23 cellular contexts compared by ENCODE assay signal in the genomic region with DNA sequence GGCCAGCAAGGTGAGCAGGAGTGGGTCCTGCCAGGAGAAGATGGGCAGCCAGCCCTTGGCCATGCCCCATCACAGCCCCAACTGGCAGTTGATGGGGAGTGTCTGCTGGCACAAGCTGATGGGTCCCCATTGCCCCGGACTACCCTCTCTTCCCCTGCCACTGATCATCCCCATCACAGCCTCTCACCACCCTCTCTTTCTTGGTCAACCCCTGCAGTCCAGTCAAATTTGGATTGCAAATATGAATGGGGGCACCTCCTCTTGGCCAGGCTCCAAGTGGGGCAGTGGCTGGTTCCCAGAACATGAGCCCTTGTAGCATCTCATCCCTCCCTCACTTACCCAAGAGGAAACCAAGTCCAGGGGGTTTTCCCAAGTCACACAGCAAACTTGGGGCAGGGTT. TPM values are rescaled to one million over a fixed set of nuclear protein-coding genes. Genes with fewer than 3 reads are reported as not detected.
DNase-seq lines count a peak whose midpoint lies in the region; ATAC-seq, FAIRE-seq and TF ChIP-seq lines count a peak whose summit lies in the region.
"Had no signal": no experiment of that assay in that cellular context is flagged by ENCODE, and none has a peak within 500 bp of the region (broad histone marks: within the 10 kb centered on the region; RNA-seq: fewer than 3 reads in every experiment).

No MANE protein-coding gene starts in this region.

- H3K4ac ChIP-seq in H1 (replicated peaks; ENCODE audit: insufficient read length, low read depth, low read length): no peak overlapping the region

- H3K9ac ChIP-seq in H1 (replicated peaks in 1 of 4; ENCODE audit: extremely low read depth in 1 of 4, low read depth in 3 of 4, low read length in 3 of 4): no peak overlapping the region
- H3K9ac ChIP-seq: BLaER1 treated with 17β-estradiol and CSF1 and Interleukin-3, amounts not matched to agents 10 nM and 100 nM had no signal

- no peak overlapping the region for H2BK120ac ChIP-seq in H1 (replicated peaks; ENCODE audit: low read depth, low read length)

- no peak overlapping the region for H3K4me3 Mint-ChIP-seq in stimulated activated effector memory CD8-positive, alpha-beta T cell treated with anti-CD3 and anti-CD28 coated beads, Interleukin-12 subunit alpha, Interleukin-12 subunit beta, amount 100 ng/mL, for 72 hours
- H3K4me3 Mint-ChIP-seq: CD4-positive, alpha-beta memory T cell; H9 had no signal

- peak overlapping the region; percentile 36; the same call in 1 of the 2 replicates for H2BK20ac ChIP-seq in H1 (ENCODE audit: low read length)

- peak; percentile 45 to 85 for DNase-seq in NCI-H526 (lab: John Stamatoyannopoulos, UW)
- no peak for DNase-seq in H1 (ENCODE audit: low read depth in 1 of 2, low spot score in 2 of 2)
- peak in 1 of 2 donors; percentile 56 for DNase-seq in stimulated activated effector memory CD8-positive, alpha-beta T cell treated with anti-CD3 and anti-CD28 coated beads, Interleukin-12 subunit alpha, Interleukin-12 subunit beta, amount 100 ng/mL, for 72 hours (ENCODE audit: low spot score in 2 of 2)
- no peak for DNase-seq in C1 segment of cervical spinal cord (lab: John Stamatoyannopoulos, UW)
- DNase-seq: 8988T; ACHN; AML-193; BE2C; Calu3; CD4-positive, alpha-beta memory T cell; COR-L47; DMS53; DND-41; H9 had no signal

- H2BK15ac ChIP-seq in H1 (ENCODE audit: low read length): 0 out of 2 replicates have a peak overlapping the region, but pooled peaks have one; percentile 6

- H3K18ac ChIP-seq in H1 (ENCODE audit: extremely low read depth, low read length): no peak overlapping the region

- no peak for TF ChIP-seq RAD21 in H1 (IDR thresholded peaks at IDR 0.05 in 1 of 2, conservative IDR thresholded peaks at IDR 0.05 in 1 of 2; ENCODE audit: low read depth in 2 of 2, low read length in 2 of 2)

- TF ChIP-seq CTCF in VCaP (conservative IDR thresholded peaks at IDR 0.05) (no peak), H1 (IDR thresholded peaks at IDR 0.05; ENCODE audit: control extremely low read depth in 1 of 3, insufficient read depth in 1 of 3, low read depth in 1 of 3, low read length in 3 of 3) (no peak)

- 85% methylated on average over 1 of the region's 1 CpG; no CpG with 5 or more reads in 1 of the 2 experiments for WGBS in H1 (ENCODE audit: extremely low coverage in 1 of 2, insufficient coverage in 1 of 2, insufficient read length in 1 of 2, insufficient replicate concordance in 2 of 2, low coverage in 1 of 2, low lambda C conversion rate in 2 of 2, missing lambda C conversion rate in 1 of 2), 2 experiments

- peak overlapping the region; percentile 86 for H3K27ac ChIP-seq in VCaP
- H3K27ac ChIP-seq in H1 (ENCODE audit: low read depth, low read length): no peak overlapping the region
- H3K27ac ChIP-seq: A549; BLaER1 treated with 17β-estradiol and CSF1 and Interleukin-3, amounts not matched to agents 10 nM and 100 nM had no signal

- H4K8ac ChIP-seq in H1 (ENCODE audit: extremely low read depth, insufficient read depth, low read length): no peak overlapping the region

- H4K20me1 ChIP-seq in H1 (replicated peaks in 1 of 2; ENCODE audit: control insufficient read depth in 1 of 2, insufficient read depth in 2 of 2, low read length in 2 of 2): no peaks in the 10 kb centered on the region
- H4K20me1 ChIP-seq: BLaER1 treated with 17β-estradiol and CSF1 and Interleukin-3, amounts not matched to agents 10 nM and 100 nM had no signal

- H2BK12ac ChIP-seq in H1 (ENCODE audit: low read depth, low read length): no peak overlapping the region; the same call in 1 of the 2 replicates

- H3K4me1 ChIP-seq in H1 (replicated peaks in 1 of 4; ENCODE audit: control insufficient read depth in 3 of 4, insufficient read depth in 4 of 4, low read length in 3 of 4): peaks cover 14 to 20% (median 16%) of the 10 kb centered on the region in 4 experiments
- H3K4me1 ChIP-seq: A549, BE2C had no signal

- H3K14ac ChIP-seq in H1 (ENCODE audit: insufficient read length): no peak overlapping the region

- peaks cover 16% of the 10 kb centered on the region for H3K4me1 Mint-ChIP-seq in stimulated activated effector memory CD8-positive, alpha-beta T cell treated with anti-CD3 and anti-CD28 coated beads, Interleukin-12 subunit alpha, Interleukin-12 subunit beta, amount 100 ng/mL, for 72 hours

- no peak overlapping the region for H2AK5ac ChIP-seq in H1 (ENCODE audit: low read depth, low read length)

- TF ChIP-seq EP300 in H1 (IDR thresholded peaks at IDR 0.05; ENCODE audit: borderline replicate concordance in 1 of 2, low read depth in 2 of 2, low read length in 2 of 2): no peak

- H3K27me3 ChIP-seq in H1 (replicated peaks in 1 of 4; ENCODE audit: control insufficient read depth in 3 of 4, extremely low read depth in 1 of 4, insufficient read depth in 3 of 4, low read length in 3 of 4): no peaks in the 10 kb centered on the region; a peak in 2 of 7 replicates
- H3K27me3 ChIP-seq: BE2C had no signal

- no peak for TF ChIP-seq POLR2A in H1 (IDR thresholded peaks at IDR 0.05; ENCODE audit: control extremely low read depth in 1 of 2, low read depth in 2 of 2, low read length in 2 of 2)

- H3K56ac ChIP-seq in H1 (replicated peaks; ENCODE audit: insufficient read length, low read depth, low read length): no peak overlapping the region

- no peaks in the 10 kb centered on the region; the same call in 1 of the 2 replicates for H3K23me2 ChIP-seq in H1 (ENCODE audit: low read depth, low read length)

- H3K4me2 ChIP-seq in H1 (ENCODE audit: insufficient read depth in 1 of 2, low read depth in 2 of 2, low read length in 2 of 2): no peak overlapping the region
- H3K4me2 ChIP-seq: A549 had no signal

- H3K79me1 ChIP-seq in H1 (ENCODE audit: low read depth, low read length): no peaks in the 10 kb centered on the region; the same call in 1 of the 2 replicates

- H3K23ac ChIP-seq in H1 (ENCODE audit: insufficient read length): no peak overlapping the region

- POLR2A ChIA-PET in H1 (lab: Charles Lee; ENCODE audit: partially characterized antibody): no interaction called here

- ATAC-seq in stimulated activated effector memory CD8-positive, alpha-beta T cell treated with anti-CD3 and anti-CD28 coated beads, Interleukin-12 subunit alpha, Interleukin-12 subunit beta, amount 100 ng/mL, for 72 hours: peak; percentile 50
- no peak for ATAC-seq in HG02870 (IDR thresholded peaks at IDR 0.05; ENCODE audit: unreplicated experiment)
- ATAC-seq in GM19035 (IDR thresholded peaks at IDR 0.05; ENCODE audit: unreplicated experiment): no peak
- ATAC-seq: A549, GM12878, HCT116 had no signal

- no peak overlapping the region for H2AFZ ChIP-seq in H1 (ENCODE audit: low read length)

- peak overlapping the region; percentile 44 for H3K27ac Mint-ChIP-seq in stimulated activated effector memory CD8-positive, alpha-beta T cell treated with anti-CD3 and anti-CD28 coated beads, Interleukin-12 subunit alpha, Interleukin-12 subunit beta, amount 100 ng/mL, for 72 hours
- H3K27ac Mint-ChIP-seq: H9 had no signal

- CTCF ChIA-PET in H1 (lab: Charles Lee; ENCODE audit: partially characterized antibody): interaction anchor here (1.8 kb wide), 1 partner anchor 35 kb away, joined by 4 read pairs; no protein-coding TSS in a partner anchor

- H2BK5ac ChIP-seq in H1 (ENCODE audit: low read depth, low read length): no peak overlapping the region

- no peaks in the 10 kb centered on the region for H3K79me2 ChIP-seq in H1 (ENCODE audit: control insufficient read depth in 1 of 2, insufficient read depth in 2 of 2, low read length in 2 of 2)

- no peak overlapping the region for H3K4me3 ChIP-seq in H1 (ENCODE audit: extremely low read depth in 1 of 4, insufficient read depth in 2 of 4, low read depth in 3 of 4, low read length in 4 of 4)
- H3K4me3 ChIP-seq: A549; BLaER1 treated with 17β-estradiol and CSF1 and Interleukin-3, amounts not matched to agents 10 nM and 100 nM; GM12878 had no signal

- no peaks in the 10 kb centered on the region for H3K9me3 Mint-ChIP-seq in stimulated activated effector memory CD8-positive, alpha-beta T cell treated with anti-CD3 and anti-CD28 coated beads, Interleukin-12 subunit alpha, Interleukin-12 subunit beta, amount 100 ng/mL, for 72 hours
- H3K9me3 Mint-ChIP-seq: CD4-positive, alpha-beta memory T cell had no signal

- H3K36me3 Mint-ChIP-seq in stimulated activated effector memory CD8-positive, alpha-beta T cell treated with anti-CD3 and anti-CD28 coated beads, Interleukin-12 subunit alpha, Interleukin-12 subunit beta, amount 100 ng/mL, for 72 hours: no peaks in the 10 kb centered on the region
- H3K36me3 Mint-ChIP-seq: CD4-positive, alpha-beta memory T cell had no signal

- H3K9me3 ChIP-seq in H1 (ENCODE audit: insufficient read depth in 2 of 2, low read depth in 1 of 2, low read length in 1 of 2): no peaks in the 10 kb centered on the region
- H3K9me3 ChIP-seq: A549, BE2C had no signal

- H4K91ac ChIP-seq in H1 (replicated peaks; ENCODE audit: insufficient read length, low read length): no peak overlapping the region

- H3K36me3 ChIP-seq in H1 (ENCODE audit: control insufficient read depth in 2 of 4, insufficient read depth in 4 of 4, low read length in 3 of 4): no peaks in the 10 kb centered on the region
- H3K36me3 ChIP-seq: BE2C; BLaER1 treated with 17β-estradiol and CSF1 and Interleukin-3, amounts not matched to agents 10 nM and 100 nM had no signal

- H4K5ac ChIP-seq in H1 (ENCODE audit: insufficient read length, low read depth, low read length): no peak overlapping the region

- FAIRE-seq in H1 (lab: Jason Lieb, UNC): no peak
- FAIRE-seq: A549, G401.6, GM12878 had no signal

RNA-seq across cellular contexts. Expression of a gene that starts 17.4 kb away (rescaled TPM):
- 6.9 and 7.8 TPM in 2 replicates for total RNA-seq in H1 (2021; fragmentation: NEBNext Ultra II Directional; extraction: Animal tissue kit (Norgen Biotek cat#: 25700))
- polyA plus RNA-seq in H1 (2011; rRNA removed): 8.5 and 16.1 TPM in 2 replicates
- polyA plus RNA-seq in H1 (2011; cell fraction: cytosol; rRNA removed): 4.8 TPM
- polyA plus RNA-seq in H1 (2011; cell fraction: nucleus; rRNA removed): 18.6 TPM
- polyA plus RNA-seq in H1 (2012, experiment 1 of 2): 10.7 to 21.5 TPM (median 18.7 TPM) in 4 replicates
- polyA plus RNA-seq in H1 (2012, experiment 2 of 2): 19.3 TPM
- 11.1 TPM for polyA plus RNA-seq in H1 (2013, experiment 1 of 2)
- 10.2 TPM for polyA plus RNA-seq in H1 (2013, experiment 2 of 2)
- 5.6 and 13.9 TPM in 2 replicates for polyA minus RNA-seq in H1 (2011; rRNA and poly(A)+ RNA removed)
- 5.6 TPM for polyA minus RNA-seq in H1 (2011; cell fraction: cytosol; rRNA and poly(A)+ RNA removed)
- polyA minus RNA-seq in H1 (2011; cell fraction: nucleus; rRNA and poly(A)+ RNA removed): 7.6 TPM
- total RNA-seq: Calu3; CD4-positive, alpha-beta memory T cell; GM12878; H4 had no signal
- polyA plus RNA-seq: A549 had no signal

RNA-seq across cellular contexts. Expression of a gene that starts 37.2 kb away (rescaled TPM):
- 57.7 and 65.7 TPM in 2 replicates for total RNA-seq in H1 (2021; fragmentation: NEBNext Ultra II Directional; extraction: Animal tissue kit (Norgen Biotek cat#: 25700))
- 38.8 and 74.8 TPM in 2 replicates for polyA plus RNA-seq in H1 (2011; rRNA removed)
- polyA plus RNA-seq in H1 (2011; cell fraction: cytosol; rRNA removed): 35.5 TPM
- polyA plus RNA-seq in H1 (2011; cell fraction: nucleus; rRNA removed): 143 TPM
- 54.3 to 66.0 TPM (median 57.0 TPM) in 4 replicates for polyA plus RNA-seq in H1 (2012, experiment 1 of 2)
- polyA plus RNA-seq in H1 (2012, experiment 2 of 2): 18.9 TPM
- polyA plus RNA-seq in H1 (2013, experiment 1 of 2): 30.5 TPM
- 27.9 TPM for polyA plus RNA-seq in H1 (2013, experiment 2 of 2)
- 52.7 and 53.4 TPM in 2 replicates for polyA minus RNA-seq in H1 (2011; rRNA and poly(A)+ RNA removed)
- polyA minus RNA-seq in H1 (2011; cell fraction: cytosol; rRNA and poly(A)+ RNA removed): 41.7 TPM
- polyA minus RNA-seq in H1 (2011; cell fraction: nucleus; rRNA and poly(A)+ RNA removed): 69.0 TPM

RNA-seq across cellular contexts. Expression of a gene that starts 54.5 kb away (rescaled TPM):
- 55.5 and 57.2 TPM in 2 replicates for total RNA-seq in H1 (2021; fragmentation: NEBNext Ultra II Directional; extraction: Animal tissue kit (Norgen Biotek cat#: 25700))
- polyA plus RNA-seq in H1 (2011; rRNA removed): 75.0 and 99.6 TPM in 2 replicates
- 70.3 TPM for polyA plus RNA-seq in H1 (2011; cell fraction: cytosol; rRNA removed)
- 39.1 TPM for polyA plus RNA-seq in H1 (2011; cell fraction: nucleus; rRNA removed)
- 46.5 to 58.4 TPM (median 54.3 TPM) in 4 replicates for polyA plus RNA-seq in H1 (2012, experiment 1 of 2)
- 39.4 TPM for polyA plus RNA-seq in H1 (2012, experiment 2 of 2)
- polyA plus RNA-seq in H1 (2013, experiment 1 of 2): 51.2 TPM
- polyA plus RNA-seq in H1 (2013, experiment 2 of 2): 48.0 TPM
- 68.1 and 68.2 TPM in 2 replicates for polyA minus RNA-seq in H1 (2011; rRNA and poly(A)+ RNA removed)
- 15.8 TPM for polyA minus RNA-seq in H1 (2011; cell fraction: cytosol; rRNA and poly(A)+ RNA removed)
- polyA minus RNA-seq in H1 (2011; cell fraction: nucleus; rRNA and poly(A)+ RNA removed): 28.2 TPM

Comparison
In these comparisons a context has a peak if more than half of its experiments do, and no peak if none do; other contexts are left out.
1. DNase-seq: peak in NCI-H526 (2 of 2); none in H1 (0 of 2) and C1 segment of cervical spinal cord (0 of 14).